ENCODE assay signal across 8 cellular contexts in genomic region chr5:64769856-64770255, GRCh38. TPM values are rescaled to one million over a fixed set of nuclear protein-coding genes. Genes with fewer than 3 reads are reported as not detected.
A peak's percentile ranks its signal among the peaks of the same experiment; 100 is the strongest.
DNase-seq lines count a peak whose midpoint lies in the region; ATAC-seq and TF ChIP-seq lines count a peak whose summit lies in the region.

No MANE protein-coding gene starts in this region.

- ATAC-seq in IMR-90 (ENCODE audit: low read depth) (no peak), left lung (no peak), GM19467 (IDR thresholded peaks at IDR 0.05; ENCODE audit: unreplicated experiment) (no peak)

- H3K9me1 ChIP-seq in IMR-90 (ENCODE audit: insufficient read depth, low read length), result peaks cover 12% of the 10 kb centered on the region

- H3K27ac ChIP-seq in IMR-90 (ENCODE audit: insufficient read depth, low read length) (no peak overlapping the region), muscle layer of duodenum (ENCODE audit: low read length) (no peak overlapping the region), left lung (no peak overlapping the region)

- H4K8ac ChIP-seq in IMR-90 (ENCODE audit: low read depth in 2 of 2, low read length in 2 of 2), result no peak overlapping the region

- H3K14ac ChIP-seq in IMR-90 (replicated peaks; ENCODE audit: low read depth, low read length), result no peak overlapping the region

- in situ Hi-C loops in IMR-90 (cut with MboI; ENCODE audit: low sequenced_read_pairs), result no loop called here

- no peak overlapping the region for H2AFZ ChIP-seq in IMR-90 (replicated peaks; ENCODE audit: low read length, poor library complexity)

- H3K27me3 ChIP-seq in IMR-90 (ENCODE audit: control insufficient read depth, insufficient read depth, low read length), result no peaks in the 10 kb centered on the region
- no peaks in the 10 kb centered on the region for H3K27me3 ChIP-seq in muscle layer of duodenum (ENCODE audit: low read depth, low read length)
- H3K27me3 ChIP-seq in left lung, result no peaks in the 10 kb centered on the region

- H3K23ac ChIP-seq in IMR-90 (ENCODE audit: low read depth, low read length), result no peak overlapping the region

- H3K79me1 ChIP-seq in IMR-90 (ENCODE audit: low read depth in 1 of 2, low read length in 2 of 2), result peaks cover 28 to 50% of the 10 kb centered on the region in 2 experiments

- no peak overlapping the region for H3K4ac ChIP-seq in IMR-90 (ENCODE audit: low read depth, low read length)

- no peak overlapping the region for H4K5ac ChIP-seq in IMR-90 (ENCODE audit: low read depth, low read length)

- H2AK5ac ChIP-seq in IMR-90 (ENCODE audit: low read depth, low read length), result no peak overlapping the region

- H2BK5ac ChIP-seq in IMR-90 (ENCODE audit: low read depth, low read length, poor library complexity, severe bottlenecking), result no peak overlapping the region

- no peak overlapping the region for H2AK9ac ChIP-seq in IMR-90 (replicated peaks; ENCODE audit: low read depth, low read length, poor library complexity)

- H2BK120ac ChIP-seq in IMR-90 (ENCODE audit: low read depth, low read length), result no peak overlapping the region

- DNase-seq in AG04449 (ENCODE audit: low read depth, low spot score) (no peak), IMR-90 (no peak), cardiac fibroblast (ENCODE audit: low read depth in 2 of 2) (no peak), left lung (no peak), HCEC 1CT (no peak), GM19240 (ENCODE audit: insufficient read length, low spot score) (no peak)

- H3K4me1 ChIP-seq in IMR-90 (ENCODE audit: control insufficient read depth, insufficient read depth, low read length) (peaks cover 5% of the 10 kb centered on the region), muscle layer of duodenum (ENCODE audit: control insufficient read depth in 1 of 2, insufficient read depth in 2 of 2, low read length in 2 of 2) (peaks cover 33 to 34% of the 10 kb centered on the region in 2 donors), left lung (peaks cover 22 to 45% of the 10 kb centered on the region in 2 donors)

- H2BK20ac ChIP-seq in IMR-90 (ENCODE audit: low read depth, low read length), result no peak overlapping the region

- H4K20me1 ChIP-seq in IMR-90 (ENCODE audit: insufficient read depth, low read length), result no peaks in the 10 kb centered on the region; the same call in 1 of the 2 replicates

- no peak overlapping the region for H4K91ac ChIP-seq in IMR-90 (ENCODE audit: insufficient read depth, low read depth, low read length)

- H3K9ac ChIP-seq in IMR-90 (ENCODE audit: low read depth, low read length), result no peak overlapping the region

- intact Hi-C loops in IMR-90 (cut with micrococcal nuclease), result loop anchor here (5.0 kb wide), 1 partner anchor 133 kb away; no protein-coding TSS in a partner anchor
- intact Hi-C loops in left lung (cut with DNase I), result loop anchor here in 1 of 2 donors (10.0 kb wide), 1 partner anchor 135 kb away; no protein-coding TSS in a partner anchor

- no peak overlapping the region for H2BK15ac ChIP-seq in IMR-90 (ENCODE audit: low read depth, low read length)

- TF ChIP-seq POLR2A in IMR-90 (IDR thresholded peaks at IDR 0.05; ENCODE audit: low read depth, low read length), result no peak

- no TSS peak for BruUV-seq in IMR-90 (replicated peaks; lab: Mats Ljungman, UMichigan)

- TF ChIP-seq CTCF in AG04449 (IDR thresholded peaks at IDR 0.05; ENCODE audit: insufficient read depth, low read length, missing control alignments) (no peak), IMR-90 (conservative IDR thresholded peaks at IDR 0.05; ENCODE audit: low read depth, low read length) (no peak), cardiac fibroblast (IDR thresholded peaks at IDR 0.05; ENCODE audit: low read depth, low read length) (no peak), left lung (IDR thresholded peaks at IDR 0.05) (no peak)

- POLR2A ChIA-PET in AG04449 (lab: Yijun Ruan, JAX), result no interaction called here
- POLR2A ChIA-PET in IMR-90 (lab: Charles Lee; ENCODE audit: unreplicated experiment), result no interaction called here

- dilution Hi-C loops in IMR-90 (cut with HindIII; ENCODE audit: low sequenced_read_pairs, unreplicated experiment), result no loop called here

- peak overlapping the region; percentile 92 for H3K4me3 ChIP-seq in AG04449 (ENCODE audit: low read depth, low read length)
- H3K4me3 ChIP-seq in IMR-90 (ENCODE audit: insufficient read depth, low read depth, low read length), result peak overlapping the region; percentile 84; the same call in 1 of the 2 replicates
- H3K4me3 ChIP-seq in cardiac fibroblast (replicated peaks in 1 of 2; ENCODE audit: low read depth in 2 of 2, low read length in 2 of 2), result peak overlapping the region; percentile 84 to 91
- peak overlapping the region; percentile 98 to 99 for H3K4me3 ChIP-seq in muscle layer of duodenum (ENCODE audit: low read depth in 1 of 2, low read length in 2 of 2)
- peak overlapping the region in 1 of 2 donors; percentile 84 for H3K4me3 ChIP-seq in left lung

- peak overlapping the region; percentile 86; the same call in 1 of the 2 replicates for H3K4me2 ChIP-seq in IMR-90 (ENCODE audit: low read depth, low read length)

- H3K36me3 ChIP-seq in IMR-90 (ENCODE audit: control insufficient read depth, insufficient read depth, low read length), result peaks cover 3% of the 10 kb centered on the region
- H3K36me3 ChIP-seq in muscle layer of duodenum (ENCODE audit: control insufficient read depth in 1 of 2, insufficient read depth in 2 of 2, low read length in 2 of 2), result peaks cover 0 to 2% of the 10 kb centered on the region in 2 donors
- no peaks in the 10 kb centered on the region for H3K36me3 ChIP-seq in left lung

- H3K56ac ChIP-seq in IMR-90 (ENCODE audit: extremely low read depth, insufficient read depth, low read length), result no peak overlapping the region

- H3K9me3 ChIP-seq in IMR-90 (ENCODE audit: control insufficient read depth, insufficient read depth, low read length), result no peaks in the 10 kb centered on the region
- H3K9me3 ChIP-seq in muscle layer of duodenum (ENCODE audit: control insufficient read depth in 1 of 2, low read length in 2 of 2), result no peaks in the 10 kb centered on the region
- H3K9me3 ChIP-seq in left lung, result no peaks in the 10 kb centered on the region

- no peak for TF ChIP-seq RAD21 in IMR-90 (IDR thresholded peaks at IDR 0.05; ENCODE audit: low read length)

- no peak overlapping the region for H3K18ac ChIP-seq in IMR-90 (ENCODE audit: low read depth, low read length)

- CTCF ChIA-PET in AG04449 (lab: Yijun Ruan, JAX) (interaction anchor here (1.2 to 12.9 kb wide), 5 partner anchors 13 to 711 kb away, joined by 3 to 96 read pairs (median 5); no protein-coding TSS in a partner anchor), IMR-90 (lab: Yijun Ruan, JAX) (no interaction called here)

TF ChIP-seq in IMR-90, 13 proteins besides CTCF, POLR2A, EP300 and RAD21:
- TF ChIP-seq RCOR1 (IDR thresholded peaks at IDR 0.05; ENCODE audit: insufficient replicate concordance, low read length) (no peak), MAFK (IDR thresholded peaks at IDR 0.05; ENCODE audit: low read depth, low read length) (peak; percentile 100), CEBPB (IDR thresholded peaks at IDR 0.05; ENCODE audit: low read depth, low read length) (peak; percentile 20; the same call in 1 of the 2 replicates)

RNA-seq across cellular contexts. Expression of gene CWC27, which starts 1.1 kb away (rescaled TPM):
- total RNA-seq in IMR-90 (2012; rRNA removed) (13.3 and 34.4 TPM in 2 replicates), left lung (10 to 100 TPM; 14.3 to 16.4 TPM)
- 15.3 and 17.1 TPM in 2 replicates for polyA plus RNA-seq in IMR-90 (2012; rRNA removed)
- 1.3 and 1.6 TPM in 2 replicates for polyA plus RNA-seq in IMR-90 (2012; cell fraction: cytosol; rRNA removed)
- polyA plus RNA-seq in IMR-90 (2012; cell fraction: nucleus; rRNA removed; ENCODE audit: low replicate concordance), result 0.41 and 3.6 TPM in 2 replicates

RNA-seq across cellular contexts. Expression of gene SREK1IP1, which starts 1.4 kb away (rescaled TPM):
- total RNA-seq in IMR-90 (2012; rRNA removed) (6.5 and 8.3 TPM in 2 replicates), left lung (10 to 100 TPM; 17.1 to 18.2 TPM)
- polyA plus RNA-seq in IMR-90 (2012; rRNA removed), result 3.3 TPM in 2 replicates
- 1.1 TPM in 2 replicates for polyA plus RNA-seq in IMR-90 (2012; cell fraction: cytosol; rRNA removed)
- 0.74 and 1.4 TPM in 2 replicates for polyA plus RNA-seq in IMR-90 (2012; cell fraction: nucleus; rRNA removed; ENCODE audit: low replicate concordance)
